ENCODE assay signal across 1 cellular context in genomic region chr19:3814648-3815047, GRCh38.
TF ChIP-seq lines count a peak whose summit lies in the region.

No MANE protein-coding gene starts in this region.

TF ChIP-seq in WTC11, 78 proteins besides CTCF, POLR2A, EP300 and RAD21 (continued from another document):
- TF ChIP-seq, protein P1, sequence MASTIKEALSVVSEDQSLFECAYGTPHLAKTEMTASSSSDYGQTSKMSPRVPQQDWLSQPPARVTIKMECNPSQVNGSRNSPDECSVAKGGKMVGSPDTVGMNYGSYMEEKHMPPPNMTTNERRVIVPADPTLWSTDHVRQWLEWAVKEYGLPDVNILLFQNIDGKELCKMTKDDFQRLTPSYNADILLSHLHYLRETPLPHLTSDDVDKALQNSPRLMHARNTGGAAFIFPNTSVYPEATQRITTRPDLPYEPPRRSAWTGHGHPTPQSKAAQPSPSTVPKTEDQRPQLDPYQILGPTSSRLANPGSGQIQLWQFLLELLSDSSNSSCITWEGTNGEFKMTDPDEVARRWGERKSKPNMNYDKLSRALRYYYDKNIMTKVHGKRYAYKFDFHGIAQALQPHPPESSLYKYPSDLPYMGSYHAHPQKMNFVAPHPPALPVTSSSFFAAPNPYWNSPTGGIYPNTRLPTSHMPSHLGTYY (CRISPR knock-in tag; IDR thresholded peaks at IDR 0.05) = no peak
- TF ChIP-seq PRRX2 (CRISPR knock-in tag; IDR thresholded peaks at IDR 0.05) (no peak), MYBL2 (CRISPR knock-in tag; IDR thresholded peaks at IDR 0.05) (no peak), USF2 (CRISPR knock-in tag; IDR thresholded peaks at IDR 0.05) (no peak), AFF4 (CRISPR knock-in tag; IDR thresholded peaks at IDR 0.05; ENCODE audit: borderline replicate concordance) (no peak), ZNF219 (CRISPR knock-in tag; IDR thresholded peaks at IDR 0.05; ENCODE audit: borderline replicate concordance) (no peak), ZNF281 (CRISPR knock-in tag; IDR thresholded peaks at IDR 0.05) (no peak), GTF2I (CRISPR knock-in tag; conservative IDR thresholded peaks at IDR 0.05) (no peak), KAT7 (CRISPR knock-in tag; IDR thresholded peaks at IDR 0.05; ENCODE audit: borderline replicate concordance) (no peak), FOXK1 (CRISPR knock-in tag; IDR thresholded peaks at IDR 0.05) (no peak), MXD4 (CRISPR knock-in tag; IDR thresholded peaks at IDR 0.05; ENCODE audit: borderline replicate concordance) (no peak), NFE2L1 (CRISPR knock-in tag; IDR thresholded peaks at IDR 0.05) (no peak), CBFB (CRISPR knock-in tag; IDR thresholded peaks at IDR 0.05; ENCODE audit: low read depth) (no peak)
- TF ChIP-seq, protein P2, sequence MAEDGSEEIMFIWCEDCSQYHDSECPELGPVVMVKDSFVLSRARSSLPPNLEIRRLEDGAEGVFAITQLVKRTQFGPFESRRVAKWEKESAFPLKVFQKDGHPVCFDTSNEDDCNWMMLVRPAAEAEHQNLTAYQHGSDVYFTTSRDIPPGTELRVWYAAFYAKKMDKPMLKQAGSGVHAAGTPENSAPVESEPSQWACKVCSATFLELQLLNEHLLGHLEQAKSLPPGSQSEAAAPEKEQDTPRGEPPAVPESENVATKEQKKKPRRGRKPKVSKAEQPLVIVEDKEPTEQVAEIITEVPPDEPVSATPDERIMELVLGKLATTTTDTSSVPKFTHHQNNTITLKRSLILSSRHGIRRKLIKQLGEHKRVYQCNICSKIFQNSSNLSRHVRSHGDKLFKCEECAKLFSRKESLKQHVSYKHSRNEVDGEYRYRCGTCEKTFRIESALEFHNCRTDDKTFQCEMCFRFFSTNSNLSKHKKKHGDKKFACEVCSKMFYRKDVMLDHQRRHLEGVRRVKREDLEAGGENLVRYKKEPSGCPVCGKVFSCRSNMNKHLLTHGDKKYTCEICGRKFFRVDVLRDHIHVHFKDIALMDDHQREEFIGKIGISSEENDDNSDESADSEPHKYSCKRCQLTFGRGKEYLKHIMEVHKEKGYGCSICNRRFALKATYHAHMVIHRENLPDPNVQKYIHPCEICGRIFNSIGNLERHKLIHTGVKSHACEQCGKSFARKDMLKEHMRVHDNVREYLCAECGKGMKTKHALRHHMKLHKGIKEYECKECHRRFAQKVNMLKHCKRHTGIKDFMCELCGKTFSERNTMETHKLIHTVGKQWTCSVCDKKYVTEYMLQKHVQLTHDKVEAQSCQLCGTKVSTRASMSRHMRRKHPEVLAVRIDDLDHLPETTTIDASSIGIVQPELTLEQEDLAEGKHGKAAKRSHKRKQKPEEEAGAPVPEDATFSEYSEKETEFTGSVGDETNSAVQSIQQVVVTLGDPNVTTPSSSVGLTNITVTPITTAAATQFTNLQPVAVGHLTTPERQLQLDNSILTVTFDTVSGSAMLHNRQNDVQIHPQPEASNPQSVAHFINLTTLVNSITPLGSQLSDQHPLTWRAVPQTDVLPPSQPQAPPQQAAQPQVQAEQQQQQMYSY (CRISPR knock-in tag; IDR thresholded peaks at IDR 0.05) = no peak
- TF ChIP-seq, protein P3, sequence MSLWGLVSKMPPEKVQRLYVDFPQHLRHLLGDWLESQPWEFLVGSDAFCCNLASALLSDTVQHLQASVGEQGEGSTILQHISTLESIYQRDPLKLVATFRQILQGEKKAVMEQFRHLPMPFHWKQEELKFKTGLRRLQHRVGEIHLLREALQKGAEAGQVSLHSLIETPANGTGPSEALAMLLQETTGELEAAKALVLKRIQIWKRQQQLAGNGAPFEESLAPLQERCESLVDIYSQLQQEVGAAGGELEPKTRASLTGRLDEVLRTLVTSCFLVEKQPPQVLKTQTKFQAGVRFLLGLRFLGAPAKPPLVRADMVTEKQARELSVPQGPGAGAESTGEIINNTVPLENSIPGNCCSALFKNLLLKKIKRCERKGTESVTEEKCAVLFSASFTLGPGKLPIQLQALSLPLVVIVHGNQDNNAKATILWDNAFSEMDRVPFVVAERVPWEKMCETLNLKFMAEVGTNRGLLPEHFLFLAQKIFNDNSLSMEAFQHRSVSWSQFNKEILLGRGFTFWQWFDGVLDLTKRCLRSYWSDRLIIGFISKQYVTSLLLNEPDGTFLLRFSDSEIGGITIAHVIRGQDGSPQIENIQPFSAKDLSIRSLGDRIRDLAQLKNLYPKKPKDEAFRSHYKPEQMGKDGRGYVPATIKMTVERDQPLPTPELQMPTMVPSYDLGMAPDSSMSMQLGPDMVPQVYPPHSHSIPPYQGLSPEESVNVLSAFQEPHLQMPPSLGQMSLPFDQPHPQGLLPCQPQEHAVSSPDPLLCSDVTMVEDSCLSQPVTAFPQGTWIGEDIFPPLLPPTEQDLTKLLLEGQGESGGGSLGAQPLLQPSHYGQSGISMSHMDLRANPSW (CRISPR knock-in tag; conservative IDR thresholded peaks at IDR 0.05; ENCODE audit: low read depth) = no peak
TF ChIP-seq in WTC11: peak in this region for 0.
